ENCODE assay signal across 1 cellular context in the genomic region with DNA sequence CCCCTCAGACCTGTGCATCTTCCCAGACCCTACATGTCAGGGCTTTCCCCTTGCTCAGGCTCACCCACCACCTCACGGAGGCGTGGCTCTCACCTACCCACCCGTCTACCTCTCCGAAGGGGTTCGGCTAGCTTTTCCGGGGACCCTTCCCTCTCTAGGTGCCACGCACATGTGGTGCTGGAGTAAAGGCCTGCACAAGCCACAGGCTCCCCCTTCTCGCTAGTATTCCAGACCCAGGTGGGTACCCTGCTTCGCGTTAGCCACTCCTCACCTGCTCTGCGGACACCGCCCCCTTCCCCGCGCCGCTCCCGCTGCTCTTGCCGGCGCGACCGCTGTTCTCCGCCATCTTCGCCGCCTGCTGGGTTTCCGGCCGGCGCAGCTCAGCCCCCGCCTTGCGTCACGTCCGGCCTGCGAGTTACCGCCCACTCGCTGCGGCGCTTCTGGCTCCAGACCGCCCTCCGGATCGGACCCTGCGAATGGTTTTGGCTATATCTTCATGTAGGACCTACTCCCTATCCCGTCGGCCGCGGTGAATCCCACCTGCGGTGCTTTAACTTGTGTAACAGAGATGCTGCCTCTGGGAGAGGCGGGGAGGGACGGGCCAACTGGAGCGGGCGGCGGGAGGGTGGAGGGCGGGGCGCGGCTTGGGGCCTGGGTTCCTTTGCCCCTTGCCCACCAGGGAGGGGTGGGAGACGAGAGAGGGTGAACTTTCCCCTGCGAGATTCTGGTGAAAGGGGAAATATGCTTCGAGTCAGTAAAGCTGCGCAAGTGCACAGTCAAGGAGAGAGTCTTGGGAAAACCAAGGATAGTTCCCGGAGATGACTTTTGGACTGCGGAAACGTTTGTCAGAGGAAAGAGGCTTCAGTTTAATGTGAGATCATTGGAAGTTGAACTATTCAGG.
A peak's percentile ranks its signal among the peaks of the same experiment; 100 is the strongest.
TF ChIP-seq lines count a peak whose summit lies in the region.

A gene with protein sequence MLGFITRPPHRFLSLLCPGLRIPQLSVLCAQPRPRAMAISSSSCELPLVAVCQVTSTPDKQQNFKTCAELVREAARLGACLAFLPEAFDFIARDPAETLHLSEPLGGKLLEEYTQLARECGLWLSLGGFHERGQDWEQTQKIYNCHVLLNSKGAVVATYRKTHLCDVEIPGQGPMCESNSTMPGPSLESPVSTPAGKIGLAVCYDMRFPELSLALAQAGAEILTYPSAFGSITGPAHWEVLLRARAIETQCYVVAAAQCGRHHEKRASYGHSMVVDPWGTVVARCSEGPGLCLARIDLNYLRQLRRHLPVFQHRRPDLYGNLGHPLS (plus strand): TSS at position 425 of the 901 bp plus-strand sequence. CDS start 72 bp downstream, at position 497.
A gene with protein sequence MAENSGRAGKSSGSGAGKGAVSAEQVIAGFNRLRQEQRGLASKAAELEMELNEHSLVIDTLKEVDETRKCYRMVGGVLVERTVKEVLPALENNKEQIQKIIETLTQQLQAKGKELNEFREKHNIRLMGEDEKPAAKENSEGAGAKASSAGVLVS (minus strand): TSS at position 357 of the 901 bp plus-strand sequence. CDS start 11 bp downstream, at position 346.

TF ChIP-seq in WTC11, 78 proteins besides CTCF, POLR2A, EP300 and RAD21 (continued from another document):
- TF ChIP-seq SMAD3 (CRISPR knock-in tag; IDR thresholded peaks at IDR 0.05; ENCODE audit: borderline replicate concordance) = peak; percentile 93
- peak; percentile 93 for TF ChIP-seq ETV6 (CRISPR knock-in tag; IDR thresholded peaks at IDR 0.05)
- TF ChIP-seq GABPB1 (CRISPR knock-in tag; IDR thresholded peaks at IDR 0.05) = peak; percentile 91
- TF ChIP-seq, protein P1, sequence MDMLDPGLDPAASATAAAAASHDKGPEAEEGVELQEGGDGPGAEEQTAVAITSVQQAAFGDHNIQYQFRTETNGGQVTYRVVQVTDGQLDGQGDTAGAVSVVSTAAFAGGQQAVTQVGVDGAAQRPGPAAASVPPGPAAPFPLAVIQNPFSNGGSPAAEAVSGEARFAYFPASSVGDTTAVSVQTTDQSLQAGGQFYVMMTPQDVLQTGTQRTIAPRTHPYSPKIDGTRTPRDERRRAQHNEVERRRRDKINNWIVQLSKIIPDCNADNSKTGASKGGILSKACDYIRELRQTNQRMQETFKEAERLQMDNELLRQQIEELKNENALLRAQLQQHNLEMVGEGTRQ (CRISPR knock-in tag; IDR thresholded peaks at IDR 0.05) = peak; percentile 27; the same call in 1 of the 2 replicates
- no peak for TF ChIP-seq ZBTB21 (CRISPR knock-in tag; IDR thresholded peaks at IDR 0.05; ENCODE audit: borderline replicate concordance)
- no peak for TF ChIP-seq ZNF219 (CRISPR knock-in tag; IDR thresholded peaks at IDR 0.05; ENCODE audit: borderline replicate concordance)
- peak; percentile 98 for TF ChIP-seq SP1 (CRISPR knock-in tag; conservative IDR thresholded peaks at IDR 0.05)
- TF ChIP-seq, protein P2, sequence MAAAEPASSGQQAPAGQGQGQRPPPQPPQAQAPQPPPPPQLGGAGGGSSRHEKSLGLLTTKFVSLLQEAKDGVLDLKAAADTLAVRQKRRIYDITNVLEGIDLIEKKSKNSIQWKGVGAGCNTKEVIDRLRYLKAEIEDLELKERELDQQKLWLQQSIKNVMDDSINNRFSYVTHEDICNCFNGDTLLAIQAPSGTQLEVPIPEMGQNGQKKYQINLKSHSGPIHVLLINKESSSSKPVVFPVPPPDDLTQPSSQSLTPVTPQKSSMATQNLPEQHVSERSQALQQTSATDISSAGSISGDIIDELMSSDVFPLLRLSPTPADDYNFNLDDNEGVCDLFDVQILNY (CRISPR knock-in tag; IDR thresholded peaks at IDR 0.05) = peak; percentile 36; the same call in 1 of the 2 replicates
- TF ChIP-seq, protein P3, sequence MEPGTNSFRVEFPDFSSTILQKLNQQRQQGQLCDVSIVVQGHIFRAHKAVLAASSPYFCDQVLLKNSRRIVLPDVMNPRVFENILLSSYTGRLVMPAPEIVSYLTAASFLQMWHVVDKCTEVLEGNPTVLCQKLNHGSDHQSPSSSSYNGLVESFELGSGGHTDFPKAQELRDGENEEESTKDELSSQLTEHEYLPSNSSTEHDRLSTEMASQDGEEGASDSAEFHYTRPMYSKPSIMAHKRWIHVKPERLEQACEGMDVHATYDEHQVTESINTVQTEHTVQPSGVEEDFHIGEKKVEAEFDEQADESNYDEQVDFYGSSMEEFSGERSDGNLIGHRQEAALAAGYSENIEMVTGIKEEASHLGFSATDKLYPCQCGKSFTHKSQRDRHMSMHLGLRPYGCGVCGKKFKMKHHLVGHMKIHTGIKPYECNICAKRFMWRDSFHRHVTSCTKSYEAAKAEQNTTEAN (CRISPR knock-in tag; IDR thresholded peaks at IDR 0.05) = no peak; the same call in 1 of the 2 replicates
- TF ChIP-seq, protein P4, sequence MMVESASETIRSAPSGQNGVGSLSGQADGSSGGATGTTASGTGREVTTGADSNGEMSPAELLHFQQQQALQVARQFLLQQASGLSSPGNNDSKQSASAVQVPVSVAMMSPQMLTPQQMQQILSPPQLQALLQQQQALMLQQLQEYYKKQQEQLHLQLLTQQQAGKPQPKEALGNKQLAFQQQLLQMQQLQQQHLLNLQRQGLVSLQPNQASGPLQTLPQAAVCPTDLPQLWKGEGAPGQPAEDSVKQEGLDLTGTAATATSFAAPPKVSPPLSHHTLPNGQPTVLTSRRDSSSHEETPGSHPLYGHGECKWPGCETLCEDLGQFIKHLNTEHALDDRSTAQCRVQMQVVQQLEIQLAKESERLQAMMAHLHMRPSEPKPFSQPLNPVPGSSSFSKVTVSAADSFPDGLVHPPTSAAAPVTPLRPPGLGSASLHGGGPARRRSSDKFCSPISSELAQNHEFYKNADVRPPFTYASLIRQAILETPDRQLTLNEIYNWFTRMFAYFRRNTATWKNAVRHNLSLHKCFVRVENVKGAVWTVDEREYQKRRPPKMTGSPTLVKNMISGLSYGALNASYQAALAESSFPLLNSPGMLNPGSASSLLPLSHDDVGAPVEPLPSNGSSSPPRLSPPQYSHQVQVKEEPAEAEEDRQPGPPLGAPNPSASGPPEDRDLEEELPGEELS (CRISPR knock-in tag; IDR thresholded peaks at IDR 0.05) = peak; percentile 82; the same call in 1 of the 2 replicates
- TF ChIP-seq MYBL2 (CRISPR knock-in tag; IDR thresholded peaks at IDR 0.05) = peak; percentile 88
- 0 out of 2 replicates have a peak, but pooled peaks have one; percentile 58 for TF ChIP-seq ESRRA (CRISPR knock-in tag; IDR thresholded peaks at IDR 0.05; ENCODE audit: borderline replicate concordance)
- TF ChIP-seq, protein P5, sequence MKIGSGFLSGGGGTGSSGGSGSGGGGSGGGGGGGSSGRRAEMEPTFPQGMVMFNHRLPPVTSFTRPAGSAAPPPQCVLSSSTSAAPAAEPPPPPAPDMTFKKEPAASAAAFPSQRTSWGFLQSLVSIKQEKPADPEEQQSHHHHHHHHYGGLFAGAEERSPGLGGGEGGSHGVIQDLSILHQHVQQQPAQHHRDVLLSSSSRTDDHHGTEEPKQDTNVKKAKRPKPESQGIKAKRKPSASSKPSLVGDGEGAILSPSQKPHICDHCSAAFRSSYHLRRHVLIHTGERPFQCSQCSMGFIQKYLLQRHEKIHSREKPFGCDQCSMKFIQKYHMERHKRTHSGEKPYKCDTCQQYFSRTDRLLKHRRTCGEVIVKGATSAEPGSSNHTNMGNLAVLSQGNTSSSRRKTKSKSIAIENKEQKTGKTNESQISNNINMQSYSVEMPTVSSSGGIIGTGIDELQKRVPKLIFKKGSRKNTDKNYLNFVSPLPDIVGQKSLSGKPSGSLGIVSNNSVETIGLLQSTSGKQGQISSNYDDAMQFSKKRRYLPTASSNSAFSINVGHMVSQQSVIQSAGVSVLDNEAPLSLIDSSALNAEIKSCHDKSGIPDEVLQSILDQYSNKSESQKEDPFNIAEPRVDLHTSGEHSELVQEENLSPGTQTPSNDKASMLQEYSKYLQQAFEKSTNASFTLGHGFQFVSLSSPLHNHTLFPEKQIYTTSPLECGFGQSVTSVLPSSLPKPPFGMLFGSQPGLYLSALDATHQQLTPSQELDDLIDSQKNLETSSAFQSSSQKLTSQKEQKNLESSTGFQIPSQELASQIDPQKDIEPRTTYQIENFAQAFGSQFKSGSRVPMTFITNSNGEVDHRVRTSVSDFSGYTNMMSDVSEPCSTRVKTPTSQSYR (CRISPR knock-in tag; IDR thresholded peaks at IDR 0.05) = no peak
- TF ChIP-seq, protein P6, sequence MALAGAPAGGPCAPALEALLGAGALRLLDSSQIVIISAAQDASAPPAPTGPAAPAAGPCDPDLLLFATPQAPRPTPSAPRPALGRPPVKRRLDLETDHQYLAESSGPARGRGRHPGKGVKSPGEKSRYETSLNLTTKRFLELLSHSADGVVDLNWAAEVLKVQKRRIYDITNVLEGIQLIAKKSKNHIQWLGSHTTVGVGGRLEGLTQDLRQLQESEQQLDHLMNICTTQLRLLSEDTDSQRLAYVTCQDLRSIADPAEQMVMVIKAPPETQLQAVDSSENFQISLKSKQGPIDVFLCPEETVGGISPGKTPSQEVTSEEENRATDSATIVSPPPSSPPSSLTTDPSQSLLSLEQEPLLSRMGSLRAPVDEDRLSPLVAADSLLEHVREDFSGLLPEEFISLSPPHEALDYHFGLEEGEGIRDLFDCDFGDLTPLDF (CRISPR knock-in tag; IDR thresholded peaks at IDR 0.05) = no peak
- TF ChIP-seq NR3C1 (CRISPR knock-in tag; conservative IDR thresholded peaks at IDR 0.05; ENCODE audit: low read depth) = no peak
- TF ChIP-seq, protein P7, sequence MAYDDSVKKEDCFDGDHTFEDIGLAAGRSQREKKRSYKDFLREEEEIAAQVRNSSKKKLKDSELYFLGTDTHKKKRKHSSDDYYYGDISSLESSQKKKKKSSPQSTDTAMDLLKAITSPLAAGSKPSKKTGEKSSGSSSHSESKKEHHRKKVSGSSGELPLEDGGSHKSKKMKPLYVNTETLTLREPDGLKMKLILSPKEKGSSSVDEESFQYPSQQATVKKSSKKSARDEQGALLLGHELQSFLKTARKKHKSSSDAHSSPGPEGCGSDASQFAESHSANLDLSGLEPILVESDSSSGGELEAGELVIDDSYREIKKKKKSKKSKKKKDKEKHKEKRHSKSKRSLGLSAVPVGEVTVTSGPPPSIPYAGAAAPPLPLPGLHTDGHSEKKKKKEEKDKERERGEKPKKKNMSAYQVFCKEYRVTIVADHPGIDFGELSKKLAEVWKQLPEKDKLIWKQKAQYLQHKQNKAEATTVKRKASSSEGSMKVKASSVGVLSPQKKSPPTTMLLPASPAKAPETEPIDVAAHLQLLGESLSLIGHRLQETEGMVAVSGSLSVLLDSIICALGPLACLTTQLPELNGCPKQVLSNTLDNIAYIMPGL (CRISPR knock-in tag; IDR thresholded peaks at IDR 0.05) = peak; percentile 53; the same call in 1 of the 2 replicates
- TF ChIP-seq OVOL2 (CRISPR knock-in tag; IDR thresholded peaks at IDR 0.05; ENCODE audit: borderline replicate concordance) = no peak
- no peak for TF ChIP-seq ATF1 (CRISPR knock-in tag; IDR thresholded peaks at IDR 0.05)
- TF ChIP-seq CREB1 (CRISPR knock-in tag; IDR thresholded peaks at IDR 0.05) = peak; percentile 29; the same call in 1 of the 2 replicates
- TF ChIP-seq FOXP1 (CRISPR knock-in tag; IDR thresholded peaks at IDR 0.05; ENCODE audit: borderline replicate concordance) = peak; percentile 84
- TF ChIP-seq, protein P8, sequence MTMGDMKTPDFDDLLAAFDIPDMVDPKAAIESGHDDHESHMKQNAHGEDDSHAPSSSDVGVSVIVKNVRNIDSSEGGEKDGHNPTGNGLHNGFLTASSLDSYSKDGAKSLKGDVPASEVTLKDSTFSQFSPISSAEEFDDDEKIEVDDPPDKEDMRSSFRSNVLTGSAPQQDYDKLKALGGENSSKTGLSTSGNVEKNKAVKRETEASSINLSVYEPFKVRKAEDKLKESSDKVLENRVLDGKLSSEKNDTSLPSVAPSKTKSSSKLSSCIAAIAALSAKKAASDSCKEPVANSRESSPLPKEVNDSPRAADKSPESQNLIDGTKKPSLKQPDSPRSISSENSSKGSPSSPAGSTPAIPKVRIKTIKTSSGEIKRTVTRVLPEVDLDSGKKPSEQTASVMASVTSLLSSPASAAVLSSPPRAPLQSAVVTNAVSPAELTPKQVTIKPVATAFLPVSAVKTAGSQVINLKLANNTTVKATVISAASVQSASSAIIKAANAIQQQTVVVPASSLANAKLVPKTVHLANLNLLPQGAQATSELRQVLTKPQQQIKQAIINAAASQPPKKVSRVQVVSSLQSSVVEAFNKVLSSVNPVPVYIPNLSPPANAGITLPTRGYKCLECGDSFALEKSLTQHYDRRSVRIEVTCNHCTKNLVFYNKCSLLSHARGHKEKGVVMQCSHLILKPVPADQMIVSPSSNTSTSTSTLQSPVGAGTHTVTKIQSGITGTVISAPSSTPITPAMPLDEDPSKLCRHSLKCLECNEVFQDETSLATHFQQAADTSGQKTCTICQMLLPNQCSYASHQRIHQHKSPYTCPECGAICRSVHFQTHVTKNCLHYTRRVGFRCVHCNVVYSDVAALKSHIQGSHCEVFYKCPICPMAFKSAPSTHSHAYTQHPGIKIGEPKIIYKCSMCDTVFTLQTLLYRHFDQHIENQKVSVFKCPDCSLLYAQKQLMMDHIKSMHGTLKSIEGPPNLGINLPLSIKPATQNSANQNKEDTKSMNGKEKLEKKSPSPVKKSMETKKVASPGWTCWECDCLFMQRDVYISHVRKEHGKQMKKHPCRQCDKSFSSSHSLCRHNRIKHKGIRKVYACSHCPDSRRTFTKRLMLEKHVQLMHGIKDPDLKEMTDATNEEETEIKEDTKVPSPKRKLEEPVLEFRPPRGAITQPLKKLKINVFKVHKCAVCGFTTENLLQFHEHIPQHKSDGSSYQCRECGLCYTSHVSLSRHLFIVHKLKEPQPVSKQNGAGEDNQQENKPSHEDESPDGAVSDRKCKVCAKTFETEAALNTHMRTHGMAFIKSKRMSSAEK (CRISPR knock-in tag; IDR thresholded peaks at IDR 0.05; ENCODE audit: borderline replicate concordance) = no peak
- peak; percentile 70; the same call in 1 of the 2 replicates for TF ChIP-seq ZNF232 (CRISPR knock-in tag; IDR thresholded peaks at IDR 0.05)
- peak; percentile 57; the same call in 1 of the 2 replicates for TF ChIP-seq RELA (CRISPR knock-in tag; IDR thresholded peaks at IDR 0.05; ENCODE audit: borderline replicate concordance)
- TF ChIP-seq FOXK1 (CRISPR knock-in tag; IDR thresholded peaks at IDR 0.05) = peak; percentile 86
